In the genomic region with DNA sequence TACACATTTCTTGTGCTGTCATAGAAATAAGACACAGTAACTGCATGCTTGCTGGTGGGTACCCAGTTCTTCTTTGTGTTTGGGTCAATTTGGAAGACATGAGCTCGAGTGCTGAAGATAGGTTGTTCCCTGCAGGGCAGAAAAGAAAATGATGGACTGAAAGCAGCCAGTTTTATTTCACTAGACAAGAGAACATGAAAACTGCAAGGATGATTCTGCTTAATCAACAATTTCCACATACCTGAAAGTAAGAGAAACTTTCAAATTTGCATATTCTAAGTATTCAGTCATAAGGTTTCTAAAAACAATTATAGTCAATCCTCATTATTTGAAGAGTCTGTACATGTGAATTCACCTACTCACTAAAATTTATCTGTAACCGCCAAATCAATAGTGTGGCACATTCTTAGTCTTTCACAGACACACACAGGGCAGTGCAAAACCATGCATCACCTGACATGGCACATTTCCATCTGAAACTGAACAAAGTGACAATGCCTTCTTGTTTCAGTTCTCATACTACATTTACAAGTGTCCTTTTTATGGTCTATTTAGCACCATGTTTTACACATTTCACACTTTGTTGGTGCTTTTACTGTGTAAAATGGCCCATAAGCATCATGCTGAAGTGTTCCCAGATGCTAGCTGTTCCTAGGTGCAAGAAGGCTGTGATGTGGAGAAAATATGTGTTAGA, we compare ENCODE assay signal across 2 cellular contexts.
TF ChIP-seq lines count a peak whose summit lies in the region.

No MANE protein-coding gene starts in this region.

TF ChIP-seq in HepG2, 621 proteins besides CTCF, POLR2A, EP300 and RAD21 (continued from another document):
- TF ChIP-seq, protein P1, sequence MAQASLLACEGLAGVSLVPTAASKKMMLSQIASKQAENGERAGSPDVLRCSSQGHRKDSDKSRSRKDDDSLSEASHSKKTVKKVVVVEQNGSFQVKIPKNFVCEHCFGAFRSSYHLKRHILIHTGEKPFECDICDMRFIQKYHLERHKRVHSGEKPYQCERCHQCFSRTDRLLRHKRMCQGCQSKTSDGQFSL (CRISPR knock-in tag; IDR thresholded peaks at IDR 0.05), result no peak
- TF ChIP-seq ZNF101 (CRISPR knock-in tag; IDR thresholded peaks at IDR 0.05; ENCODE audit: borderline replicate concordance, low read depth) (no peak), ZSCAN22 (CRISPR knock-in tag; IDR thresholded peaks at IDR 0.05) (no peak), MAFK (conservative IDR thresholded peaks at IDR 0.05 in 1 of 2, IDR thresholded peaks at IDR 0.05 in 1 of 2; ENCODE audit: low read length in 2 of 2) (peak; percentile 27 to 34; a peak in 2 of 4 replicates)

TF ChIP-seq in GM23338, 12 proteins besides CTCF, POLR2A, EP300 and RAD21 (continued from another document):
- TF ChIP-seq, protein P2, sequence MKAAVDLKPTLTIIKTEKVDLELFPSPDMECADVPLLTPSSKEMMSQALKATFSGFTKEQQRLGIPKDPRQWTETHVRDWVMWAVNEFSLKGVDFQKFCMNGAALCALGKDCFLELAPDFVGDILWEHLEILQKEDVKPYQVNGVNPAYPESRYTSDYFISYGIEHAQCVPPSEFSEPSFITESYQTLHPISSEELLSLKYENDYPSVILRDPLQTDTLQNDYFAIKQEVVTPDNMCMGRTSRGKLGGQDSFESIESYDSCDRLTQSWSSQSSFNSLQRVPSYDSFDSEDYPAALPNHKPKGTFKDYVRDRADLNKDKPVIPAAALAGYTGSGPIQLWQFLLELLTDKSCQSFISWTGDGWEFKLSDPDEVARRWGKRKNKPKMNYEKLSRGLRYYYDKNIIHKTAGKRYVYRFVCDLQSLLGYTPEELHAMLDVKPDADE (IDR thresholded peaks at IDR 0.05), result no peak
- TF ChIP-seq POLR2AphosphoS5 (IDR thresholded peaks at IDR 0.05; ENCODE audit: low read depth) (no peak), ZNF331 (CRISPR knock-in tag; IDR thresholded peaks at IDR 0.05; ENCODE audit: low read depth) (no peak), NANOG (IDR thresholded peaks at IDR 0.05; ENCODE audit: borderline replicate concordance) (no peak), ZNF462 (CRISPR knock-in tag; IDR thresholded peaks at IDR 0.05) (no peak), ZNF114 (CRISPR knock-in tag; IDR thresholded peaks at IDR 0.05) (no peak), CREB1 (CRISPR knock-in tag; IDR thresholded peaks at IDR 0.05; ENCODE audit: low read depth) (no peak), EZH2phosphoT487 (IDR thresholded peaks at IDR 0.05; ENCODE audit: unreplicated experiment) (no peak)
- TF ChIP-seq, protein P3, sequence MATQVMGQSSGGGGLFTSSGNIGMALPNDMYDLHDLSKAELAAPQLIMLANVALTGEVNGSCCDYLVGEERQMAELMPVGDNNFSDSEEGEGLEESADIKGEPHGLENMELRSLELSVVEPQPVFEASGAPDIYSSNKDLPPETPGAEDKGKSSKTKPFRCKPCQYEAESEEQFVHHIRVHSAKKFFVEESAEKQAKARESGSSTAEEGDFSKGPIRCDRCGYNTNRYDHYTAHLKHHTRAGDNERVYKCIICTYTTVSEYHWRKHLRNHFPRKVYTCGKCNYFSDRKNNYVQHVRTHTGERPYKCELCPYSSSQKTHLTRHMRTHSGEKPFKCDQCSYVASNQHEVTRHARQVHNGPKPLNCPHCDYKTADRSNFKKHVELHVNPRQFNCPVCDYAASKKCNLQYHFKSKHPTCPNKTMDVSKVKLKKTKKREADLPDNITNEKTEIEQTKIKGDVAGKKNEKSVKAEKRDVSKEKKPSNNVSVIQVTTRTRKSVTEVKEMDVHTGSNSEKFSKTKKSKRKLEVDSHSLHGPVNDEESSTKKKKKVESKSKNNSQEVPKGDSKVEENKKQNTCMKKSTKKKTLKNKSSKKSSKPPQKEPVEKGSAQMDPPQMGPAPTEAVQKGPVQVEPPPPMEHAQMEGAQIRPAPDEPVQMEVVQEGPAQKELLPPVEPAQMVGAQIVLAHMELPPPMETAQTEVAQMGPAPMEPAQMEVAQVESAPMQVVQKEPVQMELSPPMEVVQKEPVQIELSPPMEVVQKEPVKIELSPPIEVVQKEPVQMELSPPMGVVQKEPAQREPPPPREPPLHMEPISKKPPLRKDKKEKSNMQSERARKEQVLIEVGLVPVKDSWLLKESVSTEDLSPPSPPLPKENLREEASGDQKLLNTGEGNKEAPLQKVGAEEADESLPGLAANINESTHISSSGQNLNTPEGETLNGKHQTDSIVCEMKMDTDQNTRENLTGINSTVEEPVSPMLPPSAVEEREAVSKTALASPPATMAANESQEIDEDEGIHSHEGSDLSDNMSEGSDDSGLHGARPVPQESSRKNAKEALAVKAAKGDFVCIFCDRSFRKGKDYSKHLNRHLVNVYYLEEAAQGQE (IDR thresholded peaks at IDR 0.05; ENCODE audit: unreplicated experiment), result no peak
TF ChIP-seq in GM23338: peak in this region for 0.
